ENCODE assay signal across 9 cellular contexts in genomic region chr14:99899578-99900178, GRCh38.
DNase-seq lines count a peak whose midpoint lies in the region; ATAC-seq, FAIRE-seq and TF ChIP-seq lines count a peak whose summit lies in the region.
"Had no signal": no experiment of that assay in that cellular context is flagged by ENCODE, and none has a peak within 500 bp of the region (broad histone marks: within the 10 kb centered on the region; RNA-seq: fewer than 3 reads in every experiment).

No MANE protein-coding gene starts in this region.

- no peaks in the 10 kb centered on the region for H3K4me1 ChIP-seq in kidney (ENCODE audit: control insufficient read depth in 1 of 2, insufficient read depth in 1 of 2, low read depth in 1 of 2, low read length in 2 of 2)

- H3K27me3 Mint-ChIP-seq in activated T-helper 1 cell treated with anti-CD3 and anti-CD28 coated beads, Interleukin-12 subunit alpha, Interleukin-12 subunit beta, Interleukin-2, Interleukin-4 antibody, amounts not matched to agents 30 ng/mL and 10 ng/mL and 1 ng/mL, durations not matched to agents 14 hours and 24 hours and 36 hours (ENCODE audit: insufficient read depth) = peaks cover 10% of the 10 kb centered on the region

- H3K4me2 ChIP-seq in SU-DHL-6 (ENCODE audit: low read depth, low read length, poor library complexity, severe bottlenecking) = no peak overlapping the region

- H4K20me1 ChIP-seq in SU-DHL-6 (ENCODE audit: low read depth, low read length) = no peaks in the 10 kb centered on the region

- ATAC-seq in GM19324 (IDR thresholded peaks at IDR 0.05; ENCODE audit: low FRiP score, unreplicated experiment) (no peak), HG02798 (IDR thresholded peaks at IDR 0.05; ENCODE audit: poor library complexity, unreplicated experiment) (no peak)

- H3K36me3 ChIP-seq in SU-DHL-6 (ENCODE audit: low read length) = no peaks in the 10 kb centered on the region
- no peaks in the 10 kb centered on the region for H3K36me3 ChIP-seq in kidney (ENCODE audit: control insufficient read depth in 1 of 2, insufficient read depth in 2 of 2, low read length in 2 of 2)

- H3K79me2 ChIP-seq in SU-DHL-6 (ENCODE audit: insufficient read depth, low read length) = no peaks in the 10 kb centered on the region

- no peak overlapping the region for H3K9ac ChIP-seq in SU-DHL-6 (ENCODE audit: low read length)
- no peak overlapping the region for H3K9ac ChIP-seq in kidney (ENCODE audit: low read length in 2 of 2)

- H3K4me3 ChIP-seq in SU-DHL-6 (ENCODE audit: insufficient read depth, low read length, poor library complexity, severe bottlenecking) (no peak overlapping the region), kidney (ENCODE audit: low read length in 2 of 2) (no peak overlapping the region)

- H3K9me2 ChIP-seq in SU-DHL-6 (replicated peaks; ENCODE audit: insufficient read depth, low read length) = no peaks in the 10 kb centered on the region

- H3F3A ChIP-seq in SU-DHL-6 (ENCODE audit: insufficient read depth) = no peaks in the 10 kb centered on the region

- H3K27ac ChIP-seq in SU-DHL-6 (ENCODE audit: low read depth, low read length) (no peak overlapping the region), kidney (ENCODE audit: low read depth in 2 of 2, low read length in 2 of 2) (no peak overlapping the region)

- no peaks in the 10 kb centered on the region for H3K4me1 Mint-ChIP-seq in activated T-helper 1 cell treated with anti-CD3 and anti-CD28 coated beads, Interleukin-12 subunit alpha, Interleukin-12 subunit beta, Interleukin-2, Interleukin-4 antibody, amounts not matched to agents 30 ng/mL and 10 ng/mL and 1 ng/mL, durations not matched to agents 14 hours and 24 hours and 36 hours (ENCODE audit: low read depth)

- no peak overlapping the region for H2AFZ ChIP-seq in SU-DHL-6 (ENCODE audit: low read depth, low read length, severe bottlenecking)

- H3K4me3 Mint-ChIP-seq in activated T-helper 1 cell treated with anti-CD3 and anti-CD28 coated beads, Interleukin-12 subunit alpha, Interleukin-12 subunit beta, Interleukin-2, Interleukin-4 antibody, amounts not matched to agents 30 ng/mL and 10 ng/mL and 1 ng/mL, durations not matched to agents 14 hours and 24 hours and 36 hours = no peak overlapping the region

- intact Hi-C loops in kidney (cut with DNase I) = no loop called here
- intact Hi-C loops in activated T-helper 1 cell treated with anti-CD3 and anti-CD28 coated beads, Interleukin-12 subunit alpha, Interleukin-12 subunit beta, Interleukin-2, Interleukin-4 antibody, amounts not matched to agents 30 ng/mL and 10 ng/mL and 1 ng/mL, durations not matched to agents 14 hours and 24 hours and 36 hours (cut with micrococcal nuclease) = no loop called here

- peaks cover 10% of the 10 kb centered on the region for H3K9me3 Mint-ChIP-seq in activated T-helper 1 cell treated with anti-CD3 and anti-CD28 coated beads, Interleukin-12 subunit alpha, Interleukin-12 subunit beta, Interleukin-2, Interleukin-4 antibody, amounts not matched to agents 30 ng/mL and 10 ng/mL and 1 ng/mL, durations not matched to agents 14 hours and 24 hours and 36 hours

- TF ChIP-seq CTCF in AG09319 (IDR thresholded peaks at IDR 0.05; ENCODE audit: low read depth, low read length) = peak; percentile 51
- peak; percentile 34 for TF ChIP-seq CTCF in GM13977 (IDR thresholded peaks at IDR 0.05; ENCODE audit: extremely low read depth, insufficient read depth, missing control alignments)
- peak; percentile 33 for TF ChIP-seq CTCF in SU-DHL-6 (IDR thresholded peaks at IDR 0.05; ENCODE audit: insufficient read depth, low read length, poor library complexity, severe bottlenecking)
- TF ChIP-seq CTCF in kidney (IDR thresholded peaks at IDR 0.05; ENCODE audit: borderline replicate concordance, extremely low read depth, insufficient read depth) = peak; percentile 29

- DNase-seq in AG09319 (ENCODE audit: extremely low read depth, low read depth) (no peak), GM13977 (ENCODE audit: low spot score) (no peak), kidney (no peak), urothelium cell line (ENCODE audit: low spot score) (no peak)
- no peak for DNase-seq in activated T-helper 1 cell treated with anti-CD3 and anti-CD28 coated beads, Interleukin-12 subunit alpha, Interleukin-12 subunit beta, Interleukin-2, Interleukin-4 antibody, amounts not matched to agents 30 ng/mL and 10 ng/mL and 1 ng/mL, durations not matched to agents 14 hours and 24 hours and 36 hours (ENCODE audit: low spot score)
- DNase-seq: activated CD4-positive, CD25-positive, alpha-beta regulatory T cell had no signal

- no peak overlapping the region for H3K27ac Mint-ChIP-seq in activated T-helper 1 cell treated with anti-CD3 and anti-CD28 coated beads, Interleukin-12 subunit alpha, Interleukin-12 subunit beta, Interleukin-2, Interleukin-4 antibody, amounts not matched to agents 30 ng/mL and 10 ng/mL and 1 ng/mL, durations not matched to agents 14 hours and 24 hours and 36 hours

- no peaks in the 10 kb centered on the region for H3K36me3 Mint-ChIP-seq in activated T-helper 1 cell treated with anti-CD3 and anti-CD28 coated beads, Interleukin-12 subunit alpha, Interleukin-12 subunit beta, Interleukin-2, Interleukin-4 antibody, amounts not matched to agents 30 ng/mL and 10 ng/mL and 1 ng/mL, durations not matched to agents 14 hours and 24 hours and 36 hours (ENCODE audit: low read depth)

- H3K9me3 ChIP-seq in SU-DHL-6 (ENCODE audit: insufficient read depth, low read length) = peaks cover 9% of the 10 kb centered on the region; the same call in 1 of the 2 replicates
- no peaks in the 10 kb centered on the region for H3K9me3 ChIP-seq in kidney (ENCODE audit: control insufficient read depth in 1 of 2, low read length in 2 of 2)

- H3K27me3 ChIP-seq in SU-DHL-6 (ENCODE audit: low read length) = no peaks in the 10 kb centered on the region

- peak; percentile 88 for FAIRE-seq in kidney (lab: Jason Lieb, UNC)
- FAIRE-seq in urothelium cell line (lab: Jason Lieb, UNC) = no peak

- in situ Hi-C loops in GM13977 (cut with MboI; ENCODE audit: low pct_unique_long_range_greater_than_20kb, low sequenced_read_pairs, unreplicated experiment) = loop anchor here (25.0 kb wide), 2 partner anchors 187 to 362 kb away; no protein-coding TSS in a partner anchor
